Comparison of ENCODE assay signal across 9 cellular contexts in the genomic region with DNA sequence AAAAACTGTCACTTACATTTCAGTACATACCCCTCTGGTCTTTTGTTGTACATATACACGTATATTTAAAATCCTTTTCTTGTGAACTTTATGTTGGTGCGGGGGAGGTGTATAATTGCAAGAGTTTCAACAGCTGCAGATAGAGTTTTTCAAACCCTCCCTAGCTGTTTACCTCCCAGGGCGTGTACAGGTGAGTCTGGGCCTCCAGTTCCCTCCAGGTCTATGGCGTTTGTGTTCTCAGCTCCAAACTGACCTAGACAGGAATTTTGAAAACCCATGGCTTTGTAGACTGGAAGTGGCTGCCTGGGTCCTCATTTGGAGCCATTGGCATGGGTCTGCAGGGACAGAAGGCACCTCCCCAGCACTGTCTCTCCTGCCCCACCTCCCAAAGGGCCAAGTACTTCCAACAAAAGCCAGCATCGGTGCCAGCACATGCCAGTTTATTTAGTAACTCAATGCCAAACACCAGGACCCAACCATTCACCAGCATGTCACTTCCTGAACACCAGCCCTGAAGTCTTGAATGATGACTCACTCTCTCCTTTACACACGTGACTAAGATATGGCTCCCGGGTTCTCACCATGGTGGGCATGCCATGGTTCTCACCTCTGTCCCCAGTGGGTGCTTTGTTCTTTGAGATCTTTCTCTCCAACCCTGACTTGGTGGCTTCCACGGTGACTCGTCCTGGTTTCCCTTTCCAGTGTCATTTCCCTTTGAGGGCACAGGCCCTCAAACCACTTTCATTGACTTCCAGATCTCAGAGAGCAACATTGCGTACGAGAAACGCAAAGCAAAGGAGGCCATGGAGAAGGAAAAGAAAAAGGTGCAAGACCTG. TPM values are rescaled to one million over a fixed set of nuclear protein-coding genes. Genes with fewer than 3 reads are reported as not detected.
A peak's percentile ranks its signal among the peaks of the same experiment; 100 is the strongest.
DNase-seq lines count a peak whose midpoint lies in the region; ATAC-seq and TF ChIP-seq lines count a peak whose summit lies in the region.
"Had no signal": no experiment of that assay in that cellular context is flagged by ENCODE, and none has a peak within 500 bp of the region (broad histone marks: within the 10 kb centered on the region; RNA-seq: fewer than 3 reads in every experiment).

No MANE protein-coding gene starts in this region.

- H3K4me3 ChIP-seq in GM12865 (ENCODE audit: low read depth, low read length) (no peak overlapping the region), lower lobe of right lung (no peak overlapping the region)

- no peaks in the 10 kb centered on the region for H3K27me3 ChIP-seq in lower lobe of right lung (ENCODE audit: low read depth)

- H3K27ac Mint-ChIP-seq in activated naive CD8-positive, alpha-beta T cell, result peak overlapping the region; percentile 46

- H3K27me3 Mint-ChIP-seq in activated naive CD8-positive, alpha-beta T cell, result peaks cover 9% of the 10 kb centered on the region

- no peaks in the 10 kb centered on the region for H3K36me3 ChIP-seq in lower lobe of right lung

- no peak overlapping the region for H3K27ac ChIP-seq in lower lobe of right lung

- peak; percentile 16 to 40 for ATAC-seq in lower lobe of right lung
- no peak for ATAC-seq in GM21423 (IDR thresholded peaks at IDR 0.05; ENCODE audit: unreplicated experiment)
- no peak for ATAC-seq in HG02970 (IDR thresholded peaks at IDR 0.05; ENCODE audit: low FRiP score, unreplicated experiment)
- no peak for ATAC-seq in GM21576 (IDR thresholded peaks at IDR 0.05; ENCODE audit: unreplicated experiment)

- intact Hi-C loops in lower lobe of right lung (cut with DNase I), result no loop called here

- no peaks in the 10 kb centered on the region for H3K9me3 ChIP-seq in lower lobe of right lung

- peaks cover 14% of the 10 kb centered on the region for H3K4me1 Mint-ChIP-seq in activated naive CD8-positive, alpha-beta T cell (ENCODE audit: low read depth)

- no peak overlapping the region for H3K4me3 Mint-ChIP-seq in activated naive CD8-positive, alpha-beta T cell
- H3K4me3 Mint-ChIP-seq: neural crest cell had no signal

- TF ChIP-seq CTCF in GM12865 (IDR thresholded peaks at IDR 0.05; ENCODE audit: insufficient read depth, low read depth, low read length, missing control alignments) (no peak), lower lobe of right lung (IDR thresholded peaks at IDR 0.05) (no peak)

- no peaks in the 10 kb centered on the region for H3K9me3 Mint-ChIP-seq in activated naive CD8-positive, alpha-beta T cell (ENCODE audit: low read depth)
- H3K9me3 Mint-ChIP-seq: neural crest cell had no signal

- H3K4me1 ChIP-seq in lower lobe of right lung, result no peaks in the 10 kb centered on the region

- DNase-seq in GM12865 (ENCODE audit: low read depth), result peak; percentile 23
- DNase-seq in NCI-H69 (lab: John Stamatoyannopoulos, UW), result peak; percentile 83
- no peak for DNase-seq in lower lobe of right lung
- no peak for DNase-seq in GM19240 (ENCODE audit: insufficient read length, low spot score)

- H3K36me3 Mint-ChIP-seq in activated naive CD8-positive, alpha-beta T cell, result no peaks in the 10 kb centered on the region

RNA-seq across cellular contexts. Expression of gene EFHD2, which starts 57.3 kb away (rescaled TPM):
- total RNA-seq in lower lobe of right lung, result 100 TPM

Comparison
In these comparisons a context has a peak if more than half of its experiments do, and no peak if none do; other contexts are left out.
1. DNase-seq: peak in GM12865 (single experiment) and NCI-H69 (single experiment); none in lower lobe of right lung (single experiment) and GM19240 (single experiment).
2. ATAC-seq: peak in lower lobe of right lung (2 of 2); none in GM21423 (single experiment), HG02970 (single experiment) and GM21576 (single experiment).